1 cellular context compared by ENCODE assay signal in genomic region chr12:54967461-54967860, GRCh38.
TF ChIP-seq lines count a peak whose summit lies in the region.

No MANE protein-coding gene starts in this region.

TF ChIP-seq in HepG2, 621 proteins besides CTCF, POLR2A, EP300 and RAD21:
- TF ChIP-seq ZNF101 (CRISPR knock-in tag; IDR thresholded peaks at IDR 0.05; ENCODE audit: borderline replicate concordance, low read depth) (no peak), ZNF446 (CRISPR knock-in tag; IDR thresholded peaks at IDR 0.05) (no peak), CBX5 (CRISPR knock-in tag; IDR thresholded peaks at IDR 0.05; ENCODE audit: borderline replicate concordance) (no peak), ATF1 (CRISPR knock-in tag; IDR thresholded peaks at IDR 0.05) (no peak), CCDC6 (CRISPR knock-in tag; IDR thresholded peaks at IDR 0.05) (no peak), ZNF652 (CRISPR knock-in tag; IDR thresholded peaks at IDR 0.05; ENCODE audit: borderline replicate concordance, low read depth) (no peak), ZFP36L1 (CRISPR knock-in tag; IDR thresholded peaks at IDR 0.05) (no peak)
TF ChIP-seq in HepG2: peak in this region for 0.
